Comparison of ENCODE assay signal across 20 cellular contexts in the genomic region with DNA sequence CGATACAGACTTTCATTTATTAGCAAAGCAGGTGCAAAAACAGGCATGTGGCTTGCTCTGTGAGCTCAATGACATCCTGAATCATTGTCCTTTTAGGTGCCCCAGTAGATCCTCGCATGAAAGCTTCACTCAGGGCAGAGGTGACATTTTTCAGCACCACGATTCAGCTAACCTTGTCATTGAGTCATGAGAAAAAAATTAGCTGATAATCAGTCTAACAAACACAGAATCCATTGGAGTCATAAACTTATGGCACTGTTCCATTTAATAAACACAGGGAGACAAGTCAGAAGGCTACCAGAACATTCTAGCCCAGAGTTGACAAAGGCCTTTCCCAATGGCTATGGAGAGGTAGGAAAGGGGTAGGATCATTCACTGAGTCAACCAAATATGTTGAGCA.
"Had no signal": no experiment of that assay in that cellular context is flagged by ENCODE, and none has a peak within 500 bp of the region (broad histone marks: within the 10 kb centered on the region; RNA-seq: fewer than 3 reads in every experiment).

No MANE protein-coding gene starts in this region.

- H3K9me3 ChIP-seq: colonic mucosa, ovary, testis had no signal

- H3K4me3 ChIP-seq: colonic mucosa, gastroesophageal sphincter, heart left ventricle, ovary, spleen, testis had no signal

- H3K4me1 ChIP-seq: colonic mucosa, spleen, testis had no signal

- ATAC-seq: activated CD8-positive, alpha-beta memory T cell treated with anti-CD3 and anti-CD28 coated beads, Interleukin-2, amount 10 ng/mL, durations not matched to agents 7 days and 5 days; gastroesophageal sphincter; heart left ventricle; naive thymus-derived CD8-positive, alpha-beta T cell; sciatic nerve; stimulated activated memory B cell treated with anti-CD40 and anti-IgM and Interleukin-4, amounts not matched to agents 10 μg/mL and 1 μg/mL and 100 μg/mL, for 72 hours had no signal

- H3K27ac ChIP-seq: colonic mucosa, gastroesophageal sphincter, heart left ventricle, ovary, spleen, testis had no signal

- H3K36me3 ChIP-seq: colonic mucosa, gastroesophageal sphincter, heart left ventricle, ovary, spleen had no signal

- DNase-seq: activated B cell treated with CpG ODN at 0.5 μM for 24 hours; activated CD4-positive, alpha-beta memory T cell treated with anti-CD3 and anti-CD28 coated beads, Interleukin-2, amount 10 ng/mL, durations not matched to agents 7 days and 5 days; activated CD4-positive, alpha-beta T cell treated with anti-CD3 and anti-CD28 coated beads for 48 hours; activated CD8-positive, alpha-beta memory T cell treated with anti-CD3 and anti-CD28 coated beads, Interleukin-2, amount 10 ng/mL, durations not matched to agents 7 days and 5 days; activated naive CD4-positive, alpha-beta T cell treated with anti-CD3 and anti-CD28 coated beads for 36 hours; activated T-cell treated with anti-CD3 and anti-CD28 coated beads, Interleukin-2, amount 50 U/mL, for 24 hours; anterior cingulate cortex; central memory CD4-positive, alpha-beta T cell; heart left ventricle; mesendoderm; naive thymus-derived CD8-positive, alpha-beta T cell; ovary; spleen; stimulated activated CD4-positive, alpha-beta T cell treated with anti-CD3 and anti-CD28 coated beads, Interleukin-4, amount 100 ng/mL, for 4 hours; T-helper 9 cell; testis had no signal

- H3K27me3 ChIP-seq: colonic mucosa, gastroesophageal sphincter, heart left ventricle, ovary, testis had no signal
